ENCODE assay signal across 1 cellular context in the genomic region with DNA sequence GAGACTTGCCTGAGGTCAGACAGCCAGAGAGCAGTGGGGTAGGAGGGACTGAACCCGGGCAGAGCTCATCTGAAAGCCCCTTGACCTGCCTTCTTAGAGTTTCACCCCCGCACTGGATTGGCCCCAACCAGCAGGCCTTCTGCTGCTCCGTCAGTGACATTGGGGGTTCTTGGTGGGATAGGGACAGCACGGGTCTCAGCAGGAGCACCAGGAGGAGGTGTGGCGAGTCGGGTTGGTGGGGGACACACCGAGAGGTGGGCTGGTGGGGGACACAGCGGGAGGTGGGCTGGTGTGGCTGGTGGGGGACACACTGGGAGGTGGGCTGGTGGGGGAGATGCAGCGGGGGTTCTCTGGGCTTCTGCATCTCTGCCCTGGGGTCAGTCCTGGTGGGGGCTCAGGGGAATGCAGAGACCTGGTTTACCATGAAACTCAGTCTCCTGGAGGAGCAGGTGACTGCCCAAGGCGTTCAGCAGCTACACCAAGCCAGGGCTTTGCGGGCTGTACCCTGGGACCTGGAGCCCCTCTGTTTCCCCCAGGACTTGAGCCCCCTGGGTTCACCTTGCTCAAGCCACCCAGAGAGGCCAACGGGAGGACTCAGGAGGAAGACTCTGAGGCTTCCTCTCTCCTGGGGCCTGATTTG.
TF ChIP-seq lines count a peak whose summit lies in the region.

No MANE protein-coding gene starts in this region.

TF ChIP-seq in HepG2, 621 proteins besides CTCF, POLR2A, EP300 and RAD21:
- no peak for TF ChIP-seq TEAD2 (CRISPR knock-in tag; IDR thresholded peaks at IDR 0.05)
- no peak for TF ChIP-seq JUN (CRISPR knock-in tag; IDR thresholded peaks at IDR 0.05)
- TF ChIP-seq, protein P1, sequence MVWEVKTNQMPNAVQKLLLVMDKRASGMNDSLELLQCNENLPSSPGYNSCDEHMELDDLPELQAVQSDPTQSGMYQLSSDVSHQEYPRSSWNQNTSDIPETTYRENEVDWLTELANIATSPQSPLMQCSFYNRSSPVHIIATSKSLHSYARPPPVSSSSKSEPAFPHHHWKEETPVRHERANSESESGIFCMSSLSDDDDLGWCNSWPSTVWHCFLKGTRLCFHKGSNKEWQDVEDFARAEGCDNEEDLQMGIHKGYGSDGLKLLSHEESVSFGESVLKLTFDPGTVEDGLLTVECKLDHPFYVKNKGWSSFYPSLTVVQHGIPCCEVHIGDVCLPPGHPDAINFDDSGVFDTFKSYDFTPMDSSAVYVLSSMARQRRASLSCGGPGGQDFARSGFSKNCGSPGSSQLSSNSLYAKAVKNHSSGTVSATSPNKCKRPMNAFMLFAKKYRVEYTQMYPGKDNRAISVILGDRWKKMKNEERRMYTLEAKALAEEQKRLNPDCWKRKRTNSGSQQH (CRISPR knock-in tag; IDR thresholded peaks at IDR 0.05; ENCODE audit: low read depth): no peak
- TF ChIP-seq CAMTA2 (CRISPR knock-in tag; IDR thresholded peaks at IDR 0.05; ENCODE audit: borderline replicate concordance): no peak
- no peak for TF ChIP-seq ZNF160 (CRISPR knock-in tag; IDR thresholded peaks at IDR 0.05)
- no peak for TF ChIP-seq KLF13 (CRISPR knock-in tag; IDR thresholded peaks at IDR 0.05)
- no peak for TF ChIP-seq ARID2 (CRISPR knock-in tag; IDR thresholded peaks at IDR 0.05; ENCODE audit: borderline replicate concordance)
- TF ChIP-seq, protein P2, sequence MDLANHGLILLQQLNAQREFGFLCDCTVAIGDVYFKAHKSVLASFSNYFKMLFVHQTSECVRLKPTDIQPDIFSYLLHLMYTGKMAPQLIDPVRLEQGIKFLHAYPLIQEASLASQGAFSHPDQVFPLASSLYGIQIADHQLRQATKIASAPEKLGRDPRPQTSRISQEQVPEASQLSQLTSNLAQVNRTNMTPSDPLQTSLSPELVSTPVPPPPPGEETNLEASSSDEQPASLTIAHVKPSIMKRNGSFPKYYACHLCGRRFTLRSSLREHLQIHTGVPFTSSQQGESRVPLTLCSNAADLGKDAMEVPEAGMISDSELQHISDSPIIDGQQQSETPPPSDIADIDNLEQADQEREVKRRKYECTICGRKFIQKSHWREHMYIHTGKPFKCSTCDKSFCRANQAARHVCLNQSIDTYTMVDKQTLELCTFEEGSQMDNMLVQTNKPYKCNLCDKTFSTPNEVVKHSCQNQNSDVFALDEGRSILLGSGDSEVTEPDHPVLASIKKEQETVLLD (CRISPR knock-in tag; IDR thresholded peaks at IDR 0.05; ENCODE audit: low read depth): no peak
- no peak for TF ChIP-seq U2AF2 (IDR thresholded peaks at IDR 0.05; ENCODE audit: low read depth, low read length)
- no peak for TF ChIP-seq ATM (IDR thresholded peaks at IDR 0.05; ENCODE audit: borderline replicate concordance)
- TF ChIP-seq NFRKB (IDR thresholded peaks at IDR 0.05): no peak
- no peak for TF ChIP-seq MZF1 (CRISPR knock-in tag; IDR thresholded peaks at IDR 0.05; ENCODE audit: borderline replicate concordance)
- TF ChIP-seq TBL1XR1 (IDR thresholded peaks at IDR 0.05; ENCODE audit: borderline replicate concordance, low read length, partially characterized antibody): no peak
TF ChIP-seq in HepG2: peak in this region for 0.
